ENCODE assay signal across 17 cellular contexts in genomic region chr21:33797565-33797964, GRCh38.
DNase-seq lines count a peak whose midpoint lies in the region; ATAC-seq, FAIRE-seq and TF ChIP-seq lines count a peak whose summit lies in the region.
"Had no signal": no experiment of that assay in that cellular context is flagged by ENCODE, and none has a peak within 500 bp of the region (broad histone marks: within the 10 kb centered on the region; RNA-seq: fewer than 3 reads in every experiment).

No MANE protein-coding gene starts in this region.

- H3K36me3 ChIP-seq in keratinocyte (ENCODE audit: control insufficient read depth in 2 of 2, extremely low read depth in 1 of 2, insufficient read depth in 2 of 2, low read length in 2 of 2) = peaks cover 17 to 19% of the 10 kb centered on the region in 2 experiments
- H3K36me3 ChIP-seq in psoas muscle (ENCODE audit: insufficient read depth in 1 of 2, low read depth in 1 of 2) = peaks cover 0 to 13% of the 10 kb centered on the region in 2 donors
- peaks cover 18 to 30% (median 24%) of the 10 kb centered on the region in 5 donors for H3K36me3 ChIP-seq in subcutaneous abdominal adipose tissue (ENCODE audit: control insufficient read depth in 5 of 5, insufficient read depth in 5 of 5, low read length in 5 of 5)

- no peak for DNase-seq in keratinocyte (ENCODE audit: low read depth, low spot score)
- DNase-seq in psoas muscle = no peak
- DNase-seq in stimulated activated naive CD4-positive, alpha-beta T cell (lab: John Stamatoyannopoulos, UW) = no peak
- DNase-seq in RKO (ENCODE audit: low spot score) = no peak
- DNase-seq in DMS114 treated with DMSO at 0.1 percent for 48 hours (lab: John Stamatoyannopoulos, UW; ENCODE audit: unreplicated experiment) = no peak
- DNase-seq: Caco-2; CD4-positive, alpha-beta memory T cell; DMS79; EL; GDM1; HFFc6 had no signal

- H2AFZ ChIP-seq in keratinocyte (ENCODE audit: control insufficient read depth, low read length) = no peak overlapping the region
- H2AFZ ChIP-seq: GM23338 had no signal

- peaks cover 4% of the 10 kb centered on the region for H3K9me1 ChIP-seq in keratinocyte (ENCODE audit: control insufficient read depth, extremely low read depth, insufficient read depth, low read length)

- H3K4me1 ChIP-seq in keratinocyte (ENCODE audit: control insufficient read depth, extremely low read depth, insufficient read depth, low read length) (peaks cover 16% of the 10 kb centered on the region), psoas muscle (peaks cover 36% of the 10 kb centered on the region), subcutaneous abdominal adipose tissue (ENCODE audit: control insufficient read depth in 5 of 5, insufficient read depth in 5 of 5, low read length in 5 of 5) (peaks cover 3 to 54% (median 53%) of the 10 kb centered on the region in 5 donors)

- dilution Hi-C loops in keratinocyte (cut with MboI; ENCODE audit: extremely low pct_ligation_motif_present, low sequenced_read_pairs) = no loop called here

- intact Hi-C loops in psoas muscle (cut with DNase I) = no loop called here

- H3K9me3 ChIP-seq in keratinocyte (ENCODE audit: control insufficient read depth, low read depth, low read length) (no peaks in the 10 kb centered on the region), psoas muscle (no peaks in the 10 kb centered on the region), subcutaneous abdominal adipose tissue (ENCODE audit: control insufficient read depth in 5 of 5, low read length in 5 of 5) (no peaks in the 10 kb centered on the region)
- H3K9me3 ChIP-seq: Caco-2, HAP-1 had no signal

- TF ChIP-seq CTCF in VCaP (conservative IDR thresholded peaks at IDR 0.05) = no peak
- TF ChIP-seq CTCF in keratinocyte (optimal IDR thresholded peaks at IDR 0.05 in 1 of 3, IDR thresholded peaks at IDR 0.05 in 1 of 3, conservative IDR thresholded peaks at IDR 0.05 in 1 of 3; ENCODE audit: extremely low read depth in 1 of 3, insufficient read depth in 2 of 3, low read length in 3 of 3) = no peak
- TF ChIP-seq CTCF in psoas muscle (IDR thresholded peaks at IDR 0.05) = no peak

- H3K27ac ChIP-seq in VCaP (peak overlapping the region; percentile 23; the same call in 1 of the 2 replicates), keratinocyte (ENCODE audit: control insufficient read depth, insufficient read depth, low read length) (no peak overlapping the region), psoas muscle (peak overlapping the region; percentile 87), subcutaneous abdominal adipose tissue (ENCODE audit: low read depth, low read length) (peak overlapping the region; percentile 93)

- no peak overlapping the region for H3K4me2 ChIP-seq in keratinocyte (ENCODE audit: control insufficient read depth, extremely low read depth, insufficient read depth, low read depth, low read length)
- H3K4me2 ChIP-seq: GM23338 had no signal

- H3K27me3 ChIP-seq in keratinocyte (ENCODE audit: control insufficient read depth, extremely low read depth, insufficient read depth, low read length) (no peaks in the 10 kb centered on the region), psoas muscle (ENCODE audit: insufficient read depth in 3 of 3, low read length in 2 of 3) (no peaks in the 10 kb centered on the region), subcutaneous abdominal adipose tissue (ENCODE audit: control insufficient read depth in 5 of 5, insufficient read depth in 4 of 5, low read length in 5 of 5) (no peaks in the 10 kb centered on the region)

- peak; percentile 70 to 91 (median 77) for ATAC-seq in psoas muscle
- ATAC-seq in GM18867 (IDR thresholded peaks at IDR 0.05; ENCODE audit: unreplicated experiment) = no peak
- ATAC-seq: GM12878, GM23338 had no signal

- no peaks in the 10 kb centered on the region for H4K20me1 ChIP-seq in keratinocyte (ENCODE audit: control insufficient read depth, extremely low read depth, insufficient read depth, low read length)

- no peaks in the 10 kb centered on the region for H3K79me2 ChIP-seq in keratinocyte (ENCODE audit: control insufficient read depth, insufficient read depth, low read length)

- FAIRE-seq in keratinocyte (lab: Jason Lieb, UNC) = peak; percentile 32
- FAIRE-seq: GM12878 had no signal

- H3K4me3 ChIP-seq in keratinocyte (ENCODE audit: control insufficient read depth in 2 of 3, extremely low read depth in 1 of 3, insufficient read depth in 2 of 3, low read depth in 1 of 3, low read length in 3 of 3) (no peak overlapping the region), psoas muscle (peak overlapping the region; percentile 38), subcutaneous abdominal adipose tissue (ENCODE audit: low read depth in 1 of 5, low read length in 5 of 5) (no peak overlapping the region)
- H3K4me3 ChIP-seq: GM12878, GM23338, HAP-1 had no signal

- H3K9ac ChIP-seq in keratinocyte (ENCODE audit: control insufficient read depth, extremely low read depth, insufficient read depth, low read length) (no peak overlapping the region), subcutaneous abdominal adipose tissue (ENCODE audit: low read length in 5 of 5) (peak overlapping the region in 4 of 5 donors; percentile 6 to 87 (median 49))

- WGBS in psoas muscle, 3 donors = 24 to 48% (median 33%) methylated on average over 5 of the region's 5 CpGs
